In the genomic region with DNA sequence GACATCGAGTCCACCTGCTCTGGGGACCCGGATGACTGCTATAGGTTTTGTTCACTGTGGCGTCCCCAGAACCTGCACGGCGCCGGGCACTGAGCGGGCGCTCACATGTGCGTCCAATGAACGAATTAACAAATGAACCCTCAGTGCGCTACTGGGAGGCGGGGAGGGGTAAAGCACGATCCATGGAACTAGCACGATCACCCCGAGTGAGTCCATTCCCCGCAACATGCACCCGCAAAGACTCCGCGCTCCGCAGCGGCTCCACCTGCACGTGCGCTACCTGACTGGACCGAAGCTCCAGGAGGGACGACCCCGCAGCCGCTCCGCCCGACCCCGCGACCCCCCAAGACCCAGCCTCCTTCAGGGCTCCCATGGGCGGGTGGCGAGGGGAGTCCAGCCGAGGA, we compare ENCODE assay signal across 8 cellular contexts. TPM values are rescaled to one million over a fixed set of nuclear protein-coding genes. Genes with fewer than 3 reads are reported as not detected.
DNase-seq lines count a peak whose midpoint lies in the region; ATAC-seq and TF ChIP-seq lines count a peak whose summit lies in the region.

No MANE protein-coding gene starts in this region.

- peak in 1 of 7 experiments; percentile 25 for DNase-seq in CD8-positive, alpha-beta T cell
- DNase-seq in HT-29 (ENCODE audit: low spot score) (peak; percentile 43), cortex of kidney (lab: John Stamatoyannopoulos, UW) (no peak)
- DNase-seq in T-helper 2 cell treated with Interferon-gamma antibody and Interleukin-4, amounts not matched to agents 5 μg/mL and 100 μg/mL, for 36 hours (ENCODE audit: low spot score) = peak; percentile 27
- DNase-seq in stimulated activated naive CD8-positive, alpha-beta T cell treated with anti-CD3 and anti-CD28 coated beads, Interleukin-15, amount 100 ng/mL, for 72 hours = peak; percentile 37 to 43

- peak overlapping the region; percentile 88 for H3K27ac ChIP-seq in CD8-positive, alpha-beta T cell (ENCODE audit: low read depth, low read length)
- H3K27ac ChIP-seq in ectodermal cell (ENCODE audit: insufficient read depth, low read depth, low read length, poor library complexity, severe bottlenecking) (no peak overlapping the region), mucosa of rectum (ENCODE audit: low read depth in 2 of 2, low read length in 2 of 2) (peak overlapping the region in 1 of 2 donors; percentile 83)

- peaks cover 15% of the 10 kb centered on the region for H3K4me1 ChIP-seq in CD8-positive, alpha-beta T cell (ENCODE audit: insufficient read depth, low read length)
- H3K4me1 ChIP-seq in ectodermal cell (ENCODE audit: control insufficient read depth, insufficient read depth, low read length) (no peaks in the 10 kb centered on the region), mucosa of rectum (ENCODE audit: control insufficient read depth in 2 of 2, insufficient read depth in 2 of 2, low read length in 2 of 2) (peaks cover 7 to 15% of the 10 kb centered on the region in 2 donors)

- peak overlapping the region; percentile 63 to 88 for H3K9ac ChIP-seq in mucosa of rectum (ENCODE audit: low read depth in 1 of 2, low read length in 2 of 2)

- H3K4me1 Mint-ChIP-seq in CD8-positive, alpha-beta T cell (ENCODE audit: low read depth) = peaks cover 41% of the 10 kb centered on the region
- H3K4me1 Mint-ChIP-seq in T-helper 2 cell treated with Interferon-gamma antibody and Interleukin-4, amounts not matched to agents 5 μg/mL and 100 μg/mL, for 36 hours (ENCODE audit: low read depth) = peaks cover 21% of the 10 kb centered on the region
- peaks cover 60% of the 10 kb centered on the region for H3K4me1 Mint-ChIP-seq in stimulated activated naive CD8-positive, alpha-beta T cell treated with anti-CD3 and anti-CD28 coated beads, Interleukin-15, amount 100 ng/mL, for 72 hours

- 0 to 1% methylated on average over 34 of the region's 34 CpGs for WGBS in ectodermal cell, 2 experiments

- H3K27ac Mint-ChIP-seq in CD8-positive, alpha-beta T cell = peak overlapping the region; percentile 89
- H3K27ac Mint-ChIP-seq in T-helper 2 cell treated with Interferon-gamma antibody and Interleukin-4, amounts not matched to agents 5 μg/mL and 100 μg/mL, for 36 hours = peak overlapping the region; percentile 90
- peak overlapping the region; percentile 95 to 96 for H3K27ac Mint-ChIP-seq in stimulated activated naive CD8-positive, alpha-beta T cell treated with anti-CD3 and anti-CD28 coated beads, Interleukin-15, amount 100 ng/mL, for 72 hours

- H3K4me3 ChIP-seq in CD8-positive, alpha-beta T cell (ENCODE audit: low read depth, low read length) = peak overlapping the region; percentile 94
- H3K4me3 ChIP-seq in ectodermal cell (ENCODE audit: insufficient read depth, low read depth, low read length) = peak overlapping the region; percentile 99
- peak overlapping the region; percentile 88 to 91 for H3K4me3 ChIP-seq in mucosa of rectum (ENCODE audit: low read length in 2 of 2)

- no peaks in the 10 kb centered on the region for H3K9me3 Mint-ChIP-seq in CD8-positive, alpha-beta T cell
- no peaks in the 10 kb centered on the region for H3K9me3 Mint-ChIP-seq in T-helper 2 cell treated with Interferon-gamma antibody and Interleukin-4, amounts not matched to agents 5 μg/mL and 100 μg/mL, for 36 hours
- H3K9me3 Mint-ChIP-seq in stimulated activated naive CD8-positive, alpha-beta T cell treated with anti-CD3 and anti-CD28 coated beads, Interleukin-15, amount 100 ng/mL, for 72 hours = no peaks in the 10 kb centered on the region

- H3K36me3 ChIP-seq in CD8-positive, alpha-beta T cell (ENCODE audit: insufficient read depth, low read length) = peaks cover 5% of the 10 kb centered on the region
- H3K36me3 ChIP-seq in ectodermal cell (ENCODE audit: control insufficient read depth, insufficient read depth, low read length) (no peaks in the 10 kb centered on the region), mucosa of rectum (ENCODE audit: control insufficient read depth in 2 of 2, insufficient read depth in 2 of 2, low read length in 2 of 2) (no peaks in the 10 kb centered on the region)

- peaks cover 20% of the 10 kb centered on the region for H3K36me3 Mint-ChIP-seq in CD8-positive, alpha-beta T cell
- peaks cover 15% of the 10 kb centered on the region for H3K36me3 Mint-ChIP-seq in T-helper 2 cell treated with Interferon-gamma antibody and Interleukin-4, amounts not matched to agents 5 μg/mL and 100 μg/mL, for 36 hours (ENCODE audit: low read depth)

- no peaks in the 10 kb centered on the region for H3K9me3 ChIP-seq in CD8-positive, alpha-beta T cell (ENCODE audit: low read length)
- no peaks in the 10 kb centered on the region for H3K9me3 ChIP-seq in ectodermal cell (ENCODE audit: control insufficient read depth, low read length)
- H3K9me3 ChIP-seq in mucosa of rectum (ENCODE audit: control insufficient read depth in 2 of 2, low read length in 2 of 2) = no peaks in the 10 kb centered on the region

- CTCF ChIA-PET in CD8-positive, alpha-beta T cell (lab: Charles Lee) = interaction anchor here (0.6 to 1.1 kb wide), 2 partner anchors 13 to 26 kb away, joined by 3 to 4 read pairs; no protein-coding TSS in a partner anchor

- H3K27me3 ChIP-seq in CD8-positive, alpha-beta T cell (ENCODE audit: insufficient read depth, low read length) = no peaks in the 10 kb centered on the region
- H3K27me3 ChIP-seq in ectodermal cell (ENCODE audit: control insufficient read depth, insufficient read depth, low read length, poor library complexity, severe bottlenecking) (no peaks in the 10 kb centered on the region), mucosa of rectum (ENCODE audit: control insufficient read depth in 2 of 2, insufficient read depth in 2 of 2, low read length in 2 of 2) (no peaks in the 10 kb centered on the region)

- H3K4me3 Mint-ChIP-seq in CD8-positive, alpha-beta T cell = peak overlapping the region; percentile 91
- H3K4me3 Mint-ChIP-seq in T-helper 2 cell treated with Interferon-gamma antibody and Interleukin-4, amounts not matched to agents 5 μg/mL and 100 μg/mL, for 36 hours = peak overlapping the region; percentile 92
- peak overlapping the region; percentile 91 to 93 for H3K4me3 Mint-ChIP-seq in stimulated activated naive CD8-positive, alpha-beta T cell treated with anti-CD3 and anti-CD28 coated beads, Interleukin-15, amount 100 ng/mL, for 72 hours

- no peak for TF ChIP-seq CTCF in CD8-positive, alpha-beta T cell (IDR thresholded peaks at IDR 0.05)

- H3K27me3 Mint-ChIP-seq in CD8-positive, alpha-beta T cell (ENCODE audit: low read depth) = no peaks in the 10 kb centered on the region
- no peaks in the 10 kb centered on the region for H3K27me3 Mint-ChIP-seq in T-helper 2 cell treated with Interferon-gamma antibody and Interleukin-4, amounts not matched to agents 5 μg/mL and 100 μg/mL, for 36 hours (ENCODE audit: low read depth)
- H3K27me3 Mint-ChIP-seq in stimulated activated naive CD8-positive, alpha-beta T cell treated with anti-CD3 and anti-CD28 coated beads, Interleukin-15, amount 100 ng/mL, for 72 hours = no peaks in the 10 kb centered on the region

- intact Hi-C loops in CD8-positive, alpha-beta T cell (cut with DNase I, micrococcal nuclease) = loop anchor here (1.0 to 5.0 kb wide), 6 partner anchors 27 to 536 kb away; partner anchors contain the start of genes CREBBP (in 1 of the 2), SLX4 (in 1 of the 2), ZNF174 (in 1 of the 2) and ZSCAN32 (in 1 of the 2)

- POLR2A ChIA-PET in CD8-positive, alpha-beta T cell (lab: Charles Lee) = interaction anchor here (0.5 to 1.3 kb wide), 6 partner anchors 14 to 899 kb away, joined by 3 to 6 read pairs (median 3); partner anchors contain the start of genes ZNF174 and ZSCAN32

- ATAC-seq in CD8-positive, alpha-beta T cell = peak; percentile 7
- peak; percentile 35 for ATAC-seq in GM19351 (IDR thresholded peaks at IDR 0.05; ENCODE audit: unreplicated experiment)
- peak; percentile 58 for ATAC-seq in stimulated activated naive CD8-positive, alpha-beta T cell treated with anti-CD3 and anti-CD28 coated beads, Interleukin-15, amount 100 ng/mL, for 72 hours

RNA-seq across cellular contexts. Expression of gene TRAP1, which starts 0.5 kb away (rescaled TPM):
- total RNA-seq in CD8-positive, alpha-beta T cell = 10 to 100 TPM; 48.3 to 57.4 TPM
- total RNA-seq in HT-29 (2014; rRNA removed; shearing (Covaris generic)) = 553 and 632 TPM in 2 replicates
- polyA plus RNA-seq in ectodermal cell (2013, experiment 1 of 4) = 151 TPM
- polyA plus RNA-seq in ectodermal cell (2013, experiment 2 of 4) = 136 TPM
- polyA plus RNA-seq in ectodermal cell (2013, experiment 3 of 4) = 121 TPM
- 123 TPM for polyA plus RNA-seq in ectodermal cell (2013, experiment 4 of 4)

Comparison
In these comparisons a context has a peak if more than half of its experiments do, and no peak if none do; other contexts are left out.
1. ATAC-seq: peak in every context shown above with its lines; median percentile 58 in stimulated activated naive CD8-positive, alpha-beta T cell treated with anti-CD3 and anti-CD28 coated beads, Interleukin-15, amount 100 ng/mL, for 72 hours; 35 in GM19351; 7 in CD8-positive, alpha-beta T cell.